ENCODE assay signal across 8 cellular contexts in genomic region chr14:65230287-65230728, GRCh38.
DNase-seq lines count a peak whose midpoint lies in the region; ATAC-seq, FAIRE-seq and TF ChIP-seq lines count a peak whose summit lies in the region.

No MANE protein-coding gene starts in this region.

- POLR2A ChIA-PET in K562 (lab: Yijun Ruan, JAX) (interaction anchor here (0.6 to 0.9 kb wide), 2 partner anchors 12 to 23 kb away, joined by 3 to 4 read pairs; no protein-coding TSS in a partner anchor), HepG2 (lab: Yijun Ruan, JAX) (interaction anchor here (0.9 to 7.0 kb wide), 11 partner anchors 8 to 181 kb away, joined by 3 to 190 read pairs (median 11); partner anchors contain the start of gene MAX)

- BruUV-seq in K562 (replicated peaks; lab: Mats Ljungman, UMichigan): no TSS peak
- BruUV-seq in HepG2 (replicated peaks; lab: Mats Ljungman, UMichigan): no TSS peak

- H3K27ac ChIP-seq in K562 (ENCODE audit: extremely low read depth, low read depth, low read length) (peak overlapping the region; percentile 67; the same call in 2 of the 3 replicates), HepG2 (ENCODE audit: extremely low read length, insufficient read depth, low read length) (peak overlapping the region; percentile 90), substantia nigra (ENCODE audit: low read depth, low read length, poor library complexity, severe bottlenecking) (peak overlapping the region; percentile 99)

- peak overlapping the region; percentile 99 for H2AFZ ChIP-seq in K562 (ENCODE audit: low read depth, low read length)
- no peak overlapping the region for H2AFZ ChIP-seq in HepG2 (ENCODE audit: low read length)

- ATAC-seq in K562: peak; percentile 31
- ATAC-seq in HepG2: peak; percentile 15

- H3K4me2 ChIP-seq in K562 (ENCODE audit: insufficient read depth, low read length) (peak overlapping the region; percentile 71), HepG2 (ENCODE audit: low read depth, low read length) (peak overlapping the region; percentile 87)

- no peaks in the 10 kb centered on the region for H3K79me2 ChIP-seq in K562 (ENCODE audit: control insufficient read depth, insufficient read depth, low read length)
- H3K79me2 ChIP-seq in HepG2 (ENCODE audit: insufficient read depth, low read length): no peaks in the 10 kb centered on the region

- no peaks in the 10 kb centered on the region for H3K9me3 ChIP-seq in K562 (replicated peaks; ENCODE audit: control insufficient read depth, insufficient read depth, low read depth, low read length)
- H3K9me3 ChIP-seq in HepG2 (ENCODE audit: low read length): no peaks in the 10 kb centered on the region

- H3K4me1 ChIP-seq in K562 (replicated peaks in 1 of 2; ENCODE audit: control insufficient read depth in 2 of 2, insufficient read depth in 2 of 2, low read length in 2 of 2): peaks cover 4 to 13% of the 10 kb centered on the region in 2 experiments
- peaks cover 69% of the 10 kb centered on the region for H3K4me1 ChIP-seq in HepG2 (ENCODE audit: insufficient read depth, low read length)

- H3K9ac ChIP-seq in K562 (ENCODE audit: insufficient read depth in 1 of 2, low read depth in 2 of 2, low read length in 2 of 2) (peak overlapping the region in 1 of 2 experiments; percentile 68; a peak in 3 of 4 replicates), HepG2 (ENCODE audit: insufficient read depth, low read depth, low read length) (peak overlapping the region; percentile 95)

- H3K36me3 ChIP-seq in K562 (ENCODE audit: control insufficient read depth, insufficient read depth, low read length) (no peaks in the 10 kb centered on the region), HepG2 (replicated peaks in 1 of 2; ENCODE audit: control insufficient read depth in 1 of 2, insufficient read depth in 2 of 2, low read length in 2 of 2) (no peaks in the 10 kb centered on the region)

- peak; percentile 19 for FAIRE-seq in K562 (lab: Jason Lieb, UNC)
- peak; percentile 82 for FAIRE-seq in HepG2 (lab: Jason Lieb, UNC)

- CTCF ChIA-PET in K562 (lab: Yijun Ruan, JAX; ENCODE audit: low intra/inter-chr PET ratio) (interaction anchor here (0.6 kb wide), 1 partner anchor 183 kb away, joined by 3 read pairs; the partner anchor contains the start of gene FUT8), HepG2 (lab: Yijun Ruan, JAX; ENCODE audit: low intra/inter-chr PET ratio, low total read pairs) (no interaction called here)

- 23% methylated on average over 5 of the region's 10 CpGs for WGBS in K562 (ENCODE audit: insufficient coverage, low coverage, missing lambda C conversion rate)
- 2% methylated on average over 10 of the region's 10 CpGs for WGBS in HepG2 (ENCODE audit: low lambda C conversion rate)

- no peaks in the 10 kb centered on the region for H3K9me1 ChIP-seq in K562 (ENCODE audit: control insufficient read depth, insufficient read depth, low read length)

- TF ChIP-seq EP300 in K562 (IDR thresholded peaks at IDR 0.05; ENCODE audit: low read length): no peak
- TF ChIP-seq EP300 in HepG2 (IDR thresholded peaks at IDR 0.05; ENCODE audit: low read depth in 2 of 2, low read length in 2 of 2): peak in 1 of 2 experiments; percentile 69; a peak in 2 of 4 replicates
- TF ChIP-seq EP300 in HepG2 (CRISPR knock-in tag; IDR thresholded peaks at IDR 0.05; ENCODE audit: borderline replicate concordance): 0 out of 2 replicates have a peak, but pooled peaks have one; percentile 26

- no peak overlapping the region for H3K4me3 ChIP-seq in K562
- peak overlapping the region; percentile 64 to 73 (median 67) for H3K4me3 ChIP-seq in HepG2 (replicated peaks in 1 of 3; ENCODE audit: insufficient read depth in 1 of 3, low read depth in 2 of 3, low read length in 3 of 3)

- intact Hi-C loops in K562 (cut with micrococcal nuclease): no loop called here
- intact Hi-C loops in HepG2 (cut with micrococcal nuclease; ENCODE audit: unreplicated experiment): loop anchor here (1.0 to 2.0 kb wide), 2 partner anchors 8 to 20 kb away; no protein-coding TSS in a partner anchor

- TF ChIP-seq CTCF in K562 (IDR thresholded peaks at IDR 0.05 in 2 of 3, conservative IDR thresholded peaks at IDR 0.05 in 1 of 3; ENCODE audit: insufficient read depth in 2 of 3, low read depth in 1 of 3, low read length in 3 of 3) (no peak), HepG2 (CRISPR knock-in tag; IDR thresholded peaks at IDR 0.05) (no peak)

- H4K20me1 ChIP-seq in K562 (replicated peaks; ENCODE audit: control insufficient read depth, insufficient read depth, low read length) (no peaks in the 10 kb centered on the region), HepG2 (ENCODE audit: insufficient read depth, low read length) (no peaks in the 10 kb centered on the region)

- in situ Hi-C loops in K562 (cut with MboI): no loop called here
- in situ Hi-C loops in HepG2 (cut with HindIII; ENCODE audit: extremely low pct_ligation_motif_present, low pct_unique_long_range_greater_than_20kb): no loop called here

- peak; percentile 65 for DNase-seq in DMS53 (lab: John Stamatoyannopoulos, UW)
- peak; percentile 29 for DNase-seq in NCI-H2171 (lab: John Stamatoyannopoulos, UW)
- DNase-seq in K562 (ENCODE audit: extremely low read depth in 1 of 4, low spot score in 3 of 4): peak; percentile 17 to 48 (median 27)
- peak; percentile 96 for DNase-seq in HepG2 (ENCODE audit: low spot score)
- peak in 45 of 49 donors; percentile 18 to 86 (median 67) for DNase-seq in substantia nigra (lab: John Stamatoyannopoulos, UW)
- DNase-seq in hepatic stellate cell (ENCODE audit: low spot score): no peak
- no peak for DNase-seq in ureter (ENCODE audit: low spot score)
- DNase-seq in central memory CD4-positive, alpha-beta T cell: no peak

- TF ChIP-seq RAD21 in K562 (CRISPR knock-in tag; conservative IDR thresholded peaks at IDR 0.05 in 1 of 2, IDR thresholded peaks at IDR 0.05 in 1 of 2) (no peak), HepG2 (CRISPR knock-in tag; IDR thresholded peaks at IDR 0.05) (no peak)

- H3K27me3 ChIP-seq in K562 (ENCODE audit: control insufficient read depth in 2 of 2, insufficient read depth in 2 of 2, low read length in 2 of 2) (no peaks in the 10 kb centered on the region), HepG2 (ENCODE audit: control insufficient read depth in 1 of 2, insufficient read depth in 2 of 2, low read length in 2 of 2) (no peaks in the 10 kb centered on the region)

- TF ChIP-seq POLR2A in K562 (conservative IDR thresholded peaks at IDR 0.05) (no peak), HepG2 (IDR thresholded peaks at IDR 0.05; ENCODE audit: insufficient read depth in 1 of 2, low read depth in 2 of 2, low read length in 2 of 2) (0 out of 4 replicates have a peak, but pooled peaks of 1 of the 2 experiments have one; percentile 1)

TF ChIP-seq in K562, 482 proteins besides CTCF, POLR2A, EP300 and RAD21:
- TF ChIP-seq ZNF740 (CRISPR knock-in tag; IDR thresholded peaks at IDR 0.05) (no peak), ZNF740 (tag; IDR thresholded peaks at IDR 0.05) (no peak), ELF1 (tag; IDR thresholded peaks at IDR 0.05) (peak; percentile 31; the same call in 1 of the 2 replicates), MCM3 (IDR thresholded peaks at IDR 0.05) (no peak), NFIC (IDR thresholded peaks at IDR 0.05) (peak; percentile 81), ATF2 (CRISPR knock-in tag; IDR thresholded peaks at IDR 0.05) (no peak), ZFX (CRISPR knock-in tag; IDR thresholded peaks at IDR 0.05) (peak; percentile 35; the same call in 1 of the 2 replicates)

TF ChIP-seq in HepG2, 621 proteins besides CTCF, POLR2A, EP300 and RAD21 (continues in another document):
- TF ChIP-seq NCOA2 (CRISPR knock-in tag; IDR thresholded peaks at IDR 0.05): peak; percentile 71; the same call in 1 of the 2 replicates
- TF ChIP-seq ATF3 (CRISPR knock-in tag; IDR thresholded peaks at IDR 0.05): no peak
- TF ChIP-seq SP5 (CRISPR knock-in tag; IDR thresholded peaks at IDR 0.05; ENCODE audit: borderline replicate concordance, low read depth): peak; percentile 71
- no peak for TF ChIP-seq MZF1 (CRISPR knock-in tag; IDR thresholded peaks at IDR 0.05; ENCODE audit: borderline replicate concordance)
- TF ChIP-seq ZBTB49 (CRISPR knock-in tag; IDR thresholded peaks at IDR 0.05; ENCODE audit: borderline replicate concordance): no peak
- no peak for TF ChIP-seq ZBTB21 (CRISPR knock-in tag; IDR thresholded peaks at IDR 0.05)

Comparison
In these comparisons a context has a peak if more than half of its experiments do, and no peak if none do; other contexts are left out.
1. DNase-seq: peak in DMS53 (single experiment), NCI-H2171 (single experiment), K562 (4 of 4), HepG2 (single experiment) and substantia nigra (45 of 49); none in hepatic stellate cell (single experiment), ureter (single experiment) and central memory CD4-positive, alpha-beta T cell (single experiment).
2. Peak in every context shown above with its lines, with median percentiles within 50 percentile points of each other: H3K27ac ChIP-seq.